In the genomic region with DNA sequence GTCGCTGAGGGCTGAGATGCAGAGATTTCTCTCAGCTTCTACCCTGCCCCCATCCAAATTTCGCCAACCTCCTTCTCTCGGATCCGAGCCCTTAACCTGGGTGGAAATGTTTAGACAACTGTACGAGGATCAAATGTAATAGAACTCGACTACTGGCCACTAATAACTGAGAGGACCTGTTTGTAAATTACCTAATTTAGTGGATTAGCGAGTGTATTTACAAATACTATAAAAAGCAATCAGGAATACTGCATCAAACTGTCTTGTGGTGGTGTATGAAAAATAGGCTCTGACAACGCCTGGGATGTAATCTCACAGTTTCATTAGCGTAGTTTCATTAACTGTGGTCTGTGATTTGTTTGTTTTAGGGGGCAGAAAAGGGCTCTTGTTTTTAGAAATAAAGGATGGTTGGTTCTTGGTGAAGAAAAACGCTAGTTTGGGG, we compare ENCODE assay signal across 8 cellular contexts. TPM values are rescaled to one million over a fixed set of nuclear protein-coding genes. Genes with fewer than 3 reads are reported as not detected.
DNase-seq lines count a peak whose midpoint lies in the region; ATAC-seq and TF ChIP-seq lines count a peak whose summit lies in the region.

No MANE protein-coding gene starts in this region.

- no peaks in the 10 kb centered on the region for H3K9me3 ChIP-seq in CD8-positive, alpha-beta T cell (ENCODE audit: low read length)
- H3K9me3 ChIP-seq in endodermal cell (ENCODE audit: control insufficient read depth, low read length): no peaks in the 10 kb centered on the region
- H3K9me3 ChIP-seq in neuron (ENCODE audit: low read length): no peaks in the 10 kb centered on the region

- TF ChIP-seq CTCF in CD8-positive, alpha-beta T cell (IDR thresholded peaks at IDR 0.05): no peak
- TF ChIP-seq CTCF in endodermal cell (conservative IDR thresholded peaks at IDR 0.05): no peak

- peaks cover 3% of the 10 kb centered on the region for H3K36me3 Mint-ChIP-seq in CD8-positive, alpha-beta T cell
- H3K36me3 Mint-ChIP-seq in endodermal cell (ENCODE audit: low read depth): no peaks in the 10 kb centered on the region

- H3K27ac ChIP-seq in CD8-positive, alpha-beta T cell (ENCODE audit: low read depth, low read length): no peak overlapping the region
- H3K27ac ChIP-seq in endodermal cell (ENCODE audit: low read depth, low read length): no peak overlapping the region

- peak overlapping the region; percentile 60 for H3K9ac ChIP-seq in endodermal cell (ENCODE audit: extremely low read depth, low read length, poor library complexity, severe bottlenecking)

- peaks cover 28% of the 10 kb centered on the region for H3K4me1 Mint-ChIP-seq in CD8-positive, alpha-beta T cell (ENCODE audit: low read depth)
- H3K4me1 Mint-ChIP-seq in endodermal cell: peaks cover 53% of the 10 kb centered on the region

- peak overlapping the region; percentile 90 for H3K4me3 Mint-ChIP-seq in CD8-positive, alpha-beta T cell
- H3K4me3 Mint-ChIP-seq in endodermal cell: peak overlapping the region; percentile 95

- CTCF ChIA-PET in CD8-positive, alpha-beta T cell (lab: Charles Lee): interaction anchor here (0.6 to 1.6 kb wide), 4 partner anchors 10 to 425 kb away, joined by 3 to 4 read pairs (median 4); no protein-coding TSS in a partner anchor

- WGBS in endodermal cell (ENCODE audit: insufficient coverage in 1 of 2, insufficient read length in 1 of 2), 2 experiments: 9 to 20% methylated on average over 2 to 9 of the region's 10 CpGs

- peak overlapping the region; percentile 90 for H3K27ac Mint-ChIP-seq in CD8-positive, alpha-beta T cell
- H3K27ac Mint-ChIP-seq in endodermal cell: peak overlapping the region; percentile 96

- no peaks in the 10 kb centered on the region for H3K9me3 Mint-ChIP-seq in CD8-positive, alpha-beta T cell
- no peaks in the 10 kb centered on the region for H3K9me3 Mint-ChIP-seq in endodermal cell

- no peaks in the 10 kb centered on the region for H3K27me3 ChIP-seq in CD8-positive, alpha-beta T cell (ENCODE audit: insufficient read depth, low read length)
- H3K27me3 ChIP-seq in endodermal cell (ENCODE audit: control insufficient read depth, insufficient read depth, low read length, poor library complexity, severe bottlenecking) (no peaks in the 10 kb centered on the region), neuron (ENCODE audit: insufficient read depth, low read length) (peaks cover 1% of the 10 kb centered on the region)

- H3K27me3 Mint-ChIP-seq in CD8-positive, alpha-beta T cell (ENCODE audit: low read depth): peaks cover 3% of the 10 kb centered on the region
- H3K27me3 Mint-ChIP-seq in endodermal cell (ENCODE audit: insufficient read depth): no peaks in the 10 kb centered on the region

- intact Hi-C loops in CD8-positive, alpha-beta T cell (cut with DNase I, micrococcal nuclease): loop anchor here (2.0 to 5.0 kb wide), 8 partner anchors 117 to 1151 kb away; partner anchors contain the start of genes FKTN (in 1 of the 2), NIPSNAP3A (in 1 of the 2), SMC2 (in 1 of the 2) and TMEM38B (in 1 of the 2)

- H2AFZ ChIP-seq in neuron (ENCODE audit: low read depth, low read length): peak overlapping the region; percentile 92

- DNase-seq in CD8-positive, alpha-beta T cell: no peak
- DNase-seq in NCI-H69 (lab: John Stamatoyannopoulos, UW) (peak; percentile 52), endodermal cell (no peak), retina (no peak), NAMALWA (ENCODE audit: low spot score) (no peak)
- no peak for DNase-seq in stimulated activated CD4-positive, alpha-beta T cell treated with anti-CD3 and anti-CD28 coated beads, Interleukin-12 subunit alpha, Interleukin-12 subunit beta, amount 100 ng/mL, for 4 hours

- H3K4me3 ChIP-seq in CD8-positive, alpha-beta T cell (ENCODE audit: low read depth, low read length): peak overlapping the region; percentile 63
- H3K4me3 ChIP-seq in endodermal cell (ENCODE audit: low read length) (peak overlapping the region; percentile 91), neuron (ENCODE audit: low read length) (peak overlapping the region; percentile 71)

- peaks cover 12% of the 10 kb centered on the region for H3K4me1 ChIP-seq in CD8-positive, alpha-beta T cell (ENCODE audit: insufficient read depth, low read length)
- H3K4me1 ChIP-seq in endodermal cell (ENCODE audit: control insufficient read depth, insufficient read depth, low read length): peaks cover 14% of the 10 kb centered on the region
- H3K4me1 ChIP-seq in neuron (ENCODE audit: insufficient read depth, low read length): peaks cover 17% of the 10 kb centered on the region

- POLR2A ChIA-PET in CD8-positive, alpha-beta T cell (lab: Charles Lee): no interaction called here

- no peak for ATAC-seq in CD8-positive, alpha-beta T cell
- ATAC-seq in GM18858 (IDR thresholded peaks at IDR 0.05; ENCODE audit: unreplicated experiment): no peak

- H3K36me3 ChIP-seq in CD8-positive, alpha-beta T cell (ENCODE audit: insufficient read depth, low read length): no peaks in the 10 kb centered on the region
- no peaks in the 10 kb centered on the region for H3K36me3 ChIP-seq in endodermal cell (ENCODE audit: control insufficient read depth, insufficient read depth, low read length)
- H3K36me3 ChIP-seq in neuron (ENCODE audit: insufficient read depth, low read length): no peaks in the 10 kb centered on the region

RNA-seq across cellular contexts. Expression of gene SLC44A1, which starts 1.3 kb away (rescaled TPM):
- total RNA-seq in CD8-positive, alpha-beta T cell: 1 to 10 TPM; 2.4 to 2.5 TPM
- total RNA-seq in endodermal cell: 10 to 100 TPM; 69.7 to 73.4 TPM
- polyA plus RNA-seq in endodermal cell (2013, experiment 1 of 2): 21.1 TPM
- 19.6 TPM for polyA plus RNA-seq in endodermal cell (2013, experiment 2 of 2)

Comparison
In these comparisons a context has a peak if more than half of its experiments do, and no peak if none do; other contexts are left out.
1. RNA of gene SLC44A1, which starts 1.3 kb away (total RNA-seq): 69.7 to 73.4 TPM in endodermal cell; 2.4 to 2.5 TPM in CD8-positive, alpha-beta T cell; every median in the first group is over 10 times any median in the second.
2. Peak in every context shown above with its lines, with median percentiles within 50 percentile points of each other: H3K4me3 ChIP-seq.